35 cellular contexts compared by ENCODE assay signal in genomic region chr13:39554371-39554770, GRCh38.
"Had no signal": no experiment of that assay in that cellular context is flagged by ENCODE, and none has a peak within 500 bp of the region (broad histone marks: within the 10 kb centered on the region; RNA-seq: fewer than 3 reads in every experiment).

No MANE protein-coding gene starts in this region.

- H3K4me1 ChIP-seq: Peyer's patch, SJSA1 had no signal

- H3K27ac Mint-ChIP-seq: activated CD4-positive, alpha-beta T cell treated with anti-CD3 and anti-CD28 coated beads for 36 hours; activated CD4-positive, alpha-beta T cell treated with anti-CD3 and anti-CD28 coated beads, Interleukin-2, amount 10 ng/mL, durations not matched to agents 7 days and 5 days; activated CD8-positive, alpha-beta T cell treated with anti-CD3 and anti-CD28 coated beads, Interleukin-2, amount 10 ng/mL, durations not matched to agents 7 days and 5 days; activated naive CD4-positive, alpha-beta T cell treated with anti-CD3 and anti-CD28 coated beads, Interleukin-2, amount 10 ng/mL, durations not matched to agents 7 days and 5 days; activated naive CD8-positive, alpha-beta T cell; activated naive CD8-positive, alpha-beta T cell treated with anti-CD3 and anti-CD28 coated beads, Interleukin-2, amount 50 U/mL, for 24 hours; activated T-helper 1 cell treated with anti-CD3 and anti-CD28 coated beads, Interleukin-12 subunit alpha, Interleukin-12 subunit beta, Interleukin-2, Interleukin-4 antibody, amounts not matched to agents 30 ng/mL and 10 ng/mL and 1 ng/mL, durations not matched to agents 14 hours and 24 hours and 36 hours; T-helper 1 cell treated with Interleukin-12 subunit alpha and Interleukin-12 subunit beta and Interleukin-4 antibody, amounts not matched to agents 30 μg/mL and 1 μg/mL, for 36 hours; T-helper 2 cell treated with Interferon-gamma antibody and Interleukin-4, amounts not matched to agents 5 μg/mL and 100 μg/mL, for 36 hours; WTC11 had no signal

- DNase-seq: activated CD4-positive, alpha-beta T cell treated with anti-CD3 and anti-CD28 coated beads for 36 hours; activated CD4-positive, alpha-beta T cell treated with anti-CD3 and anti-CD28 coated beads, Interleukin-2, amount 10 ng/mL, durations not matched to agents 7 days and 5 days; activated CD4-positive, alpha-beta T cell treated with anti-CD3 and anti-CD28 coated beads, Interleukin-2, amount 50 U/mL, for 48 hours; activated CD8-positive, alpha-beta T cell treated with anti-CD3 and anti-CD28 coated beads, Interleukin-2, amount 10 ng/mL, durations not matched to agents 7 days and 5 days; activated effector memory CD4-positive, alpha-beta T cell treated with Interleukin-2 at 50 U/mL for 16 hours; activated naive CD4-positive, alpha-beta T cell treated with anti-CD3 and anti-CD28 coated beads, Interleukin-2, amount 10 ng/mL, durations not matched to agents 7 days and 5 days; activated naive CD8-positive, alpha-beta T cell treated with anti-CD3 and anti-CD28 coated beads, Interleukin-2, amount 50 U/mL, for 24 hours; activated T-cell treated with anti-CD3 and anti-CD28 coated beads, Interleukin-2, amount 50 U/mL, for 4 hours; aorta; Kasumi-1; KG1; MM.1S; MV-4-11; NCI-H1092; NCI-H1436 treated with DMSO at 0.1 percent for 48 hours; NCI-H1694 treated with DMSO at 0.1 percent for 48 hours; NCI-H2029; NCI-H510A; NCI-H526; NCI-H748 treated with DMSO at 0.1 percent for 48 hours; NK-92 treated with Interleukin-12 subunit alpha and Interleukin-12 subunit beta, amount 100 ng/mL, for 24 hours; PC-3; Peyer's patch; RPMI8226; SHP77 treated with DMSO at 0.1 percent for 48 hours; SK-N-SH had no signal

- H3K9me3 ChIP-seq: Peyer's patch, SJSA1, SK-N-SH had no signal

- H3K27ac ChIP-seq: cardiac muscle cell, Peyer's patch, SJSA1 had no signal

- H3K9me3 Mint-ChIP-seq: activated CD4-positive, alpha-beta T cell treated with anti-CD3 and anti-CD28 coated beads, Interleukin-2, amount 10 ng/mL, durations not matched to agents 7 days and 5 days; activated naive CD4-positive, alpha-beta T cell treated with anti-CD3 and anti-CD28 coated beads, Interleukin-2, amount 10 ng/mL, durations not matched to agents 7 days and 5 days; activated naive CD8-positive, alpha-beta T cell treated with anti-CD3 and anti-CD28 coated beads, Interleukin-2, amount 50 U/mL, for 24 hours; activated T-cell treated with anti-CD3 and anti-CD28 coated beads, Interleukin-2, amount 50 U/mL, for 4 hours; activated T-helper 1 cell treated with anti-CD3 and anti-CD28 coated beads, Interleukin-12 subunit alpha, Interleukin-12 subunit beta, Interleukin-2, Interleukin-4 antibody, amounts not matched to agents 30 ng/mL and 10 ng/mL and 1 ng/mL, durations not matched to agents 14 hours and 24 hours and 36 hours; central memory CD8-positive, alpha-beta T cell; T-helper 1 cell treated with Interleukin-12 subunit alpha and Interleukin-12 subunit beta and Interleukin-4 antibody, amounts not matched to agents 30 μg/mL and 1 μg/mL, for 36 hours; T-helper 2 cell treated with Interferon-gamma antibody and Interleukin-4, amounts not matched to agents 5 μg/mL and 100 μg/mL, for 36 hours had no signal

- ATAC-seq: activated CD4-positive, alpha-beta T cell treated with anti-CD3 and anti-CD28 coated beads for 36 hours; activated CD4-positive, CD25-positive, alpha-beta regulatory T cell treated with anti-CD3 and anti-CD28 coated beads, Interleukin-2, amount 50 U/mL, for 24 hours; activated CD8-positive, alpha-beta T cell treated with anti-CD3 and anti-CD28 coated beads, Interleukin-2, amount 10 ng/mL, durations not matched to agents 7 days and 5 days; activated naive CD8-positive, alpha-beta T cell treated with anti-CD3 and anti-CD28 coated beads, Interleukin-2, amount 50 U/mL, for 24 hours; activated T-cell treated with anti-CD3 and anti-CD28 coated beads, Interleukin-2, amount 50 U/mL, for 4 hours; PC-3; WTC11 had no signal

- H3K9ac ChIP-seq: SK-N-SH had no signal

- H3K36me3 ChIP-seq: cardiac muscle cell, Peyer's patch had no signal

- H3K9me2 ChIP-seq: SK-N-SH had no signal

- H3K4me1 Mint-ChIP-seq: activated CD4-positive, alpha-beta T cell treated with anti-CD3 and anti-CD28 coated beads for 36 hours; activated CD4-positive, alpha-beta T cell treated with anti-CD3 and anti-CD28 coated beads, Interleukin-2, amount 10 ng/mL, durations not matched to agents 7 days and 5 days; activated naive CD4-positive, alpha-beta T cell treated with anti-CD3 and anti-CD28 coated beads, Interleukin-2, amount 10 ng/mL, durations not matched to agents 7 days and 5 days; activated naive CD8-positive, alpha-beta T cell treated with anti-CD3 and anti-CD28 coated beads, Interleukin-2, amount 50 U/mL, for 24 hours; central memory CD8-positive, alpha-beta T cell had no signal

- H3K4me3 Mint-ChIP-seq: activated CD4-positive, alpha-beta T cell treated with anti-CD3 and anti-CD28 coated beads for 36 hours; activated CD4-positive, alpha-beta T cell treated with anti-CD3 and anti-CD28 coated beads, Interleukin-2, amount 10 ng/mL, durations not matched to agents 7 days and 5 days; activated CD8-positive, alpha-beta T cell treated with anti-CD3 and anti-CD28 coated beads, Interleukin-2, amount 10 ng/mL, durations not matched to agents 7 days and 5 days; activated naive CD4-positive, alpha-beta T cell treated with anti-CD3 and anti-CD28 coated beads, Interleukin-2, amount 10 ng/mL, durations not matched to agents 7 days and 5 days; activated naive CD8-positive, alpha-beta T cell; activated naive CD8-positive, alpha-beta T cell treated with anti-CD3 and anti-CD28 coated beads, Interleukin-2, amount 50 U/mL, for 24 hours; activated T-cell treated with anti-CD3 and anti-CD28 coated beads, Interleukin-2, amount 50 U/mL, for 4 hours; activated T-helper 1 cell treated with anti-CD3 and anti-CD28 coated beads, Interleukin-12 subunit alpha, Interleukin-12 subunit beta, Interleukin-2, Interleukin-4 antibody, amounts not matched to agents 30 ng/mL and 10 ng/mL and 1 ng/mL, durations not matched to agents 14 hours and 24 hours and 36 hours; central memory CD8-positive, alpha-beta T cell; T-helper 1 cell treated with Interleukin-12 subunit alpha and Interleukin-12 subunit beta and Interleukin-4 antibody, amounts not matched to agents 30 μg/mL and 1 μg/mL, for 36 hours; T-helper 2 cell treated with Interferon-gamma antibody and Interleukin-4, amounts not matched to agents 5 μg/mL and 100 μg/mL, for 36 hours; WTC11 had no signal

- H3K4me3 ChIP-seq: cardiac muscle cell, Peyer's patch, SJSA1 had no signal

- H3K36me3 Mint-ChIP-seq: activated naive CD4-positive, alpha-beta T cell treated with anti-CD3 and anti-CD28 coated beads, Interleukin-2, amount 10 ng/mL, durations not matched to agents 7 days and 5 days; activated naive CD8-positive, alpha-beta T cell had no signal

- H3K4me2 ChIP-seq: SK-N-SH had no signal

- H3K27me3 ChIP-seq: Peyer's patch, SJSA1 had no signal
